ENCODE assay signal across 1 cellular context in the genomic region with DNA sequence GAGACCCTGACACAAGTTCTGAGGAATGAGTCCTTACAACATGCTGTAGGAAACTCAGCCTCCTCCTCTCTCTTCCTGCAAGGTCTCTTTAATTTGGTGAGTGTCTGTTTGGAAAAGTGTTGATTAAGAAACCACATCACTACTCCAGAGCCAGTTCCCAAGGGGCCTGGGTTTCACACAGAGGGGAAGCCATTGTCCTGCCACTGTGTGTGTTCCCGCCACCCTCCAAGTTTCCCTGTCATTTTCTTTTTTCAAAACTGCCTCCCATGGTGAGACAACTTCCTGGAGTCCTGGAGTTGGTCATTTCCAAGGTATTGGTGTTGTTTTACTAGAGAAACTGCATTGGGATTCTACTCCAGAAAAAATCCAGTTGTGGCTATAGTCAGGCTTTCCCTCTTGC.
TF ChIP-seq lines count a peak whose summit lies in the region.

No MANE protein-coding gene starts in this region.

TF ChIP-seq in H1, 55 proteins besides CTCF, POLR2A, EP300 and RAD21:
- TF ChIP-seq TCF12 (IDR thresholded peaks at IDR 0.05; ENCODE audit: low read depth, low read length) (no peak), MAFK (IDR thresholded peaks at IDR 0.05; ENCODE audit: low read depth, low read length) (no peak), HDAC2 (IDR thresholded peaks at IDR 0.05; ENCODE audit: borderline replicate concordance in 1 of 2, low read depth in 2 of 2, low read length in 2 of 2) (0 out of 4 replicates have a peak, but pooled peaks of 1 of the 2 experiments have one; percentile 68), TAF7 (optimal IDR thresholded peaks at IDR 0.05; ENCODE audit: borderline replicate concordance, low read depth, low read length) (no peak), TAF1 (IDR thresholded peaks at IDR 0.05; ENCODE audit: low read depth, low read length) (no peak), RXRA (IDR thresholded peaks at IDR 0.05; ENCODE audit: insufficient read depth, low read depth, low read length) (no peak), SP1 (IDR thresholded peaks at IDR 0.05; ENCODE audit: low read depth, low read length) (no peak), YY1 (IDR thresholded peaks at IDR 0.05; ENCODE audit: low read depth, low read length) (peak; percentile 77; the same call in 1 of the 2 replicates)
- TF ChIP-seq, protein P1, sequence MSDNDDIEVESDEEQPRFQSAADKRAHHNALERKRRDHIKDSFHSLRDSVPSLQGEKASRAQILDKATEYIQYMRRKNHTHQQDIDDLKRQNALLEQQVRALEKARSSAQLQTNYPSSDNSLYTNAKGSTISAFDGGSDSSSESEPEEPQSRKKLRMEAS (IDR thresholded peaks at IDR 0.05) = no peak
